Comparison of ENCODE assay signal across 7 cellular contexts in the genomic region with DNA sequence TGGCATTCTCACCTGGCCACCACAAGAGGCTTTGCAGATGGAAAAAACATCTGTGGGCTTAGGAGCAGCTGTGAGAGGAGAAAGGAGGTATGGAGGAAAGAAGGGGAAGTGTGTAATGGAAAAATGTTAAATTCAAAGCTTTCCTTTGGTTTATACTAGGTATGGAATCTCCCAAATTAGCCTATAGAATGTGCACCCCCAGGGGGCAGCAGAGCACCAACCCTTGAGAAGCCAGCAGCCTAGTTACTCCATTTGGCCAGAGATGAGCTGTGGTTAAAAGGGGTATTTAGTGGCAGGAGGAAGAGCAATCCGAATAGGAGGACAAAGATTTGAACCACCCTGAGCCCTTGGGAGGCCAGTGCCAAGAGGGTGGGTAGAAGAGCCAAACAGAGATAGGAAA.
DNase-seq lines count a peak whose midpoint lies in the region; ATAC-seq and TF ChIP-seq lines count a peak whose summit lies in the region.

No MANE protein-coding gene starts in this region.

- H3K27me3 ChIP-seq in RWPE2 (ENCODE audit: insufficient read depth, poor library complexity, severe bottlenecking) = peaks cover 3% of the 10 kb centered on the region

- H3K27ac ChIP-seq in RWPE2 (ENCODE audit: poor library complexity, severe bottlenecking) = no peak overlapping the region

- no peaks in the 10 kb centered on the region for H3K36me3 ChIP-seq in RWPE2 (ENCODE audit: low read depth)

- H3K4me3 ChIP-seq in RWPE2 (ENCODE audit: severe bottlenecking) = no peak overlapping the region

- no peaks in the 10 kb centered on the region for H3K9me3 ChIP-seq in RWPE2 (ENCODE audit: severe bottlenecking)

- no peaks in the 10 kb centered on the region for H3K4me1 ChIP-seq in RWPE2 (ENCODE audit: insufficient read depth, poor library complexity, severe bottlenecking)

- ATAC-seq in RWPE2 (ENCODE audit: low read depth) (peak; percentile 70), GM18909 (IDR thresholded peaks at IDR 0.05; ENCODE audit: poor library complexity, unreplicated experiment) (no peak)

- TF ChIP-seq CTCF in RWPE2 (IDR thresholded peaks at IDR 0.05; ENCODE audit: poor library complexity, severe bottlenecking) = peak; percentile 72

- peak; percentile 72 for DNase-seq in ELF-1 (ENCODE audit: low read depth, low spot score)
- peak; percentile 9 for DNase-seq in HS-27A (ENCODE audit: low read depth)
- DNase-seq in RWPE2 (ENCODE audit: low spot score) = no peak
- peak; percentile 1 for DNase-seq in effector CD8-positive, alpha-beta T cell (lab: John Stamatoyannopoulos, UW)
- DNase-seq in myocyte (ENCODE audit: low read depth) = peak; percentile 67
- DNase-seq in mesenteric fat pad (ENCODE audit: low spot score) = no peak

Comparison
In these comparisons a context has a peak if more than half of its experiments do, and no peak if none do; other contexts are left out.
1. DNase-seq: peak in ELF-1 (single experiment), HS-27A (single experiment), effector CD8-positive, alpha-beta T cell (single experiment) and myocyte (single experiment); none in RWPE2 (single experiment) and mesenteric fat pad (single experiment).